ENCODE assay signal across 1 cellular context in the genomic region with DNA sequence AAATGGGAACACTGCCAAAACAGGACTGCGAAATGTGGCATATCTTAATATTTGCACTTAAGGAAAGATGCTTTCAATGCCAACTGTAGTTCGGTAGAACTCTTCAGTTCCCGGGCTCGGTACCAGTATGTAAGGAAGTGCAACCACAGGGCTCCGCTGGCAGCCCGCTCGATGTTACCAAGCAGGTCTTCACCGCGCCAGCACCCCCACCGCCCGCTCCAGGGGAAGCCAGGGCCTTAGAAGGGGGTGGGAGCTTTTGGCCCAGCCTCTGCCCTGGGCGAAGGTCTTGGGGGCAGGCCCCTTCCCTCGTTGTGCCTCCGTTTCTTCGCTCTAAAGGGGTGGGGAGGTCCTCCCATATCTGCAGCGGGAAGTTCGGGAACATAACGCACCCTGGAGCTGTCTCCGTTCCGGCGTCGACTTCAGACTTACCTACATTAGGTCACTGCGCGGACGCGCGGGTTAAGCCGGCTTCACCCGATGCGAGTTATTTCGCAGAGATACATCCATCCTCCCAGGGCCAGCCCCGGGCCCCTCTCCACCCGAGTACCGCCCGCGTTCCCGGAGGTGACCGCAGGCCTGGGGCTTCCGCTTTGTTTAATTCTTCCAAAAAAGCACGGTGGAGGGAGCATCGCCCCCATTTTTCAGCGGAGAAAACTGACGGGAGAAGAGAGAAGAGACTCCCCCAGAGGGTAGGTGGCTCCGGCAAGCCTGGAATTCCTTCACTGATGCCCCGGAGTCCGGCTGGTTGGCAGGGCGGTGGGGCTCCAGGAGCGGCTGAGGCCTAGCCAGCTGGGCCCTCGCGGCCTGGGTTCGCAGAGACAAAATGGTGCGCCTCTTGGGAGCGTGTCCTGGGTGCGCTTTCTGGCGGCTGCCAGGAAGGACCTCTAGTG.
TF ChIP-seq lines count a peak whose summit lies in the region.

No MANE protein-coding gene starts in this region.

TF ChIP-seq in SK-N-SH treated with all-trans-retinoic acid at 6 μM for 48 hours, 23 proteins besides CTCF, POLR2A, EP300 and RAD21 (continued from another document):
- TF ChIP-seq CSRNP3 (CRISPR knock-in tag; IDR thresholded peaks at IDR 0.05) (no peak), ZNF70 (CRISPR knock-in tag; IDR thresholded peaks at IDR 0.05) (no peak), ARNTL (CRISPR knock-in tag; IDR thresholded peaks at IDR 0.05; ENCODE audit: borderline replicate concordance, low read depth) (no peak), ZFP30 (CRISPR knock-in tag; IDR thresholded peaks at IDR 0.05) (no peak), TCF4 (CRISPR knock-in tag; IDR thresholded peaks at IDR 0.05; ENCODE audit: borderline replicate concordance) (no peak), RARB (CRISPR knock-in tag; IDR thresholded peaks at IDR 0.05) (no peak), SNAI2 (CRISPR knock-in tag; IDR thresholded peaks at IDR 0.05) (no peak)
TF ChIP-seq in SK-N-SH treated with all-trans-retinoic acid at 6 μM for 48 hours: peak in this region for 0.
